Comparison of ENCODE assay signal across 1 cellular context in genomic region chr6:28606424-28607391, GRCh38.
TF ChIP-seq lines count a peak whose summit lies in the region.

No MANE protein-coding gene starts in this region.

TF ChIP-seq in IMR-90, 13 proteins besides CTCF, POLR2A, EP300 and RAD21 (continued from another document):
- TF ChIP-seq RFX5 (IDR thresholded peaks at IDR 0.05; ENCODE audit: low read depth, low read length): no peak
- TF ChIP-seq ELK1 (IDR thresholded peaks at IDR 0.05; ENCODE audit: borderline replicate concordance, low read depth, low read length): no peak
